Comparison of ENCODE assay signal across 1 cellular context in genomic region chr10:97498076-97498840, GRCh38.
TF ChIP-seq lines count a peak whose summit lies in the region.

A gene with protein sequence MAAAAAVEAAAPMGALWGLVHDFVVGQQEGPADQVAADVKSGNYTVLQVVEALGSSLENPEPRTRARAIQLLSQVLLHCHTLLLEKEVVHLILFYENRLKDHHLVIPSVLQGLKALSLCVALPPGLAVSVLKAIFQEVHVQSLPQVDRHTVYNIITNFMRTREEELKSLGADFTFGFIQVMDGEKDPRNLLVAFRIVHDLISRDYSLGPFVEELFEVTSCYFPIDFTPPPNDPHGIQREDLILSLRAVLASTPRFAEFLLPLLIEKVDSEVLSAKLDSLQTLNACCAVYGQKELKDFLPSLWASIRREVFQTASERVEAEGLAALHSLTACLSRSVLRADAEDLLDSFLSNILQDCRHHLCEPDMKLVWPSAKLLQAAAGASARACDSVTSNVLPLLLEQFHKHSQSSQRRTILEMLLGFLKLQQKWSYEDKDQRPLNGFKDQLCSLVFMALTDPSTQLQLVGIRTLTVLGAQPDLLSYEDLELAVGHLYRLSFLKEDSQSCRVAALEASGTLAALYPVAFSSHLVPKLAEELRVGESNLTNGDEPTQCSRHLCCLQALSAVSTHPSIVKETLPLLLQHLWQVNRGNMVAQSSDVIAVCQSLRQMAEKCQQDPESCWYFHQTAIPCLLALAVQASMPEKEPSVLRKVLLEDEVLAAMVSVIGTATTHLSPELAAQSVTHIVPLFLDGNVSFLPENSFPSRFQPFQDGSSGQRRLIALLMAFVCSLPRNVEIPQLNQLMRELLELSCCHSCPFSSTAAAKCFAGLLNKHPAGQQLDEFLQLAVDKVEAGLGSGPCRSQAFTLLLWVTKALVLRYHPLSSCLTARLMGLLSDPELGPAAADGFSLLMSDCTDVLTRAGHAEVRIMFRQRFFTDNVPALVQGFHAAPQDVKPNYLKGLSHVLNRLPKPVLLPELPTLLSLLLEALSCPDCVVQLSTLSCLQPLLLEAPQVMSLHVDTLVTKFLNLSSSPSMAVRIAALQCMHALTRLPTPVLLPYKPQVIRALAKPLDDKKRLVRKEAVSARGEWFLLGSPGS (minus strand): TSS chr10:97498422. CDS start chr10:97498384, 38 bp downstream.

TF ChIP-seq in K562, 482 proteins besides CTCF, POLR2A, EP300 and RAD21 (continued from another document and continues in another):
- TF ChIP-seq ZBTB2 (IDR thresholded peaks at IDR 0.05) (peak; percentile 84), CBFA2T2 (conservative IDR thresholded peaks at IDR 0.05) (peak; percentile 72), ZBTB9 (CRISPR knock-in tag; IDR thresholded peaks at IDR 0.05) (peak; percentile 54; the same call in 1 of the 2 replicates), POLR2B (IDR thresholded peaks at IDR 0.05; ENCODE audit: low read depth, partially characterized antibody) (peak; percentile 77), CBFA2T3 (IDR thresholded peaks at IDR 0.05) (no peak), NRF1 (conservative IDR thresholded peaks at IDR 0.05 in 1 of 2, IDR thresholded peaks at IDR 0.05 in 1 of 2) (peak; percentile 95 to 96), L3MBTL2 (IDR thresholded peaks at IDR 0.05) (peak; percentile 79; the same call in 1 of the 2 replicates), PRDM10 (IDR thresholded peaks at IDR 0.05; ENCODE audit: partially characterized antibody) (no peak), HDAC1 (IDR thresholded peaks at IDR 0.05) (peak in 1 of 2 experiments; percentile 49; a peak in 1 of 4 replicates), HMGN3 (IDR thresholded peaks at IDR 0.05; ENCODE audit: borderline replicate concordance, extremely low read depth, insufficient read length, low read depth, low read length) (peak; percentile 26), RFX7 (CRISPR knock-in tag; IDR thresholded peaks at IDR 0.05) (no peak), YBX1 (IDR thresholded peaks at IDR 0.05) (no peak), ZNF431 (CRISPR knock-in tag; IDR thresholded peaks at IDR 0.05) (peak; percentile 60; the same call in 1 of the 2 replicates), XRCC3 (IDR thresholded peaks at IDR 0.05) (no peak), ZNF561 (CRISPR knock-in tag; conservative IDR thresholded peaks at IDR 0.05) (no peak), KLF6 (CRISPR knock-in tag; IDR thresholded peaks at IDR 0.05; ENCODE audit: borderline replicate concordance) (no peak), TOE1 (IDR thresholded peaks at IDR 0.05; ENCODE audit: borderline replicate concordance) (peak; percentile 95), TOE1 (CRISPR knock-in tag; IDR thresholded peaks at IDR 0.05; ENCODE audit: borderline replicate concordance, low read depth) (no peak), MITF (IDR thresholded peaks at IDR 0.05) (0 out of 2 replicates have a peak, but pooled peaks have one; percentile 43), ARID3A (IDR thresholded peaks at IDR 0.05; ENCODE audit: borderline replicate concordance, low read depth, low read length) (no peak), ADNP (tag; IDR thresholded peaks at IDR 0.05) (no peak), HBP1 (CRISPR knock-in tag; IDR thresholded peaks at IDR 0.05) (peak; percentile 51; the same call in 1 of the 2 replicates), TBP (optimal IDR thresholded peaks at IDR 0.05; ENCODE audit: low read depth, low read length) (peak; percentile 69), MYNN (IDR thresholded peaks at IDR 0.05) (peak; percentile 37; the same call in 1 of the 2 replicates), MYNN (CRISPR knock-in tag; IDR thresholded peaks at IDR 0.05) (no peak), NFE2 (IDR thresholded peaks at IDR 0.05; ENCODE audit: low read depth) (no peak), KDM1A (IDR thresholded peaks at IDR 0.05) (no peak), TFAP4 (CRISPR knock-in tag; IDR thresholded peaks at IDR 0.05; ENCODE audit: borderline replicate concordance) (peak; percentile 58; the same call in 1 of the 2 replicates), CHD4 (IDR thresholded peaks at IDR 0.05; ENCODE audit: insufficient read depth, insufficient replicate concordance, low read depth, low read length, poor library complexity, severe bottlenecking) (no peak), TARDBP (IDR thresholded peaks at IDR 0.05) (no peak)
- TF ChIP-seq, protein P1, sequence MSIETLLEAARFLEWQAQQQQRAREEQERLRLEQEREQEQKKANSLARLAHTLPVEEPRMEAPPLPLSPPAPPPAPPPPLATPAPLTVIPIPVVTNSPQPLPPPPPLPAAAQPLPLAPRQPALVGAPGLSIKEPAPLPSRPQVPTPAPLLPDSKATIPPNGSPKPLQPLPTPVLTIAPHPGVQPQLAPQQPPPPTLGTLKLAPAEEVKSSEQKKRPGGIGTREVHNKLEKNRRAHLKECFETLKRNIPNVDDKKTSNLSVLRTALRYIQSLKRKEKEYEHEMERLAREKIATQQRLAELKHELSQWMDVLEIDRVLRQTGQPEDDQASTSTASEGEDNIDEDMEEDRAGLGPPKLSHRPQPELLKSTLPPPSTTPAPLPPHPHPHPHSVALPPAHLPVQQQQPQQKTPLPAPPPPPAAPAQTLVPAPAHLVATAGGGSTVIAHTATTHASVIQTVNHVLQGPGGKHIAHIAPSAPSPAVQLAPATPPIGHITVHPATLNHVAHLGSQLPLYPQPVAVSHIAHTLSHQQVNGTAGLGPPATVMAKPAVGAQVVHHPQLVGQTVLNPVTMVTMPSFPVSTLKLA (conservative IDR thresholded peaks at IDR 0.05) = peak; percentile 70 to 87
- TF ChIP-seq, protein P2, sequence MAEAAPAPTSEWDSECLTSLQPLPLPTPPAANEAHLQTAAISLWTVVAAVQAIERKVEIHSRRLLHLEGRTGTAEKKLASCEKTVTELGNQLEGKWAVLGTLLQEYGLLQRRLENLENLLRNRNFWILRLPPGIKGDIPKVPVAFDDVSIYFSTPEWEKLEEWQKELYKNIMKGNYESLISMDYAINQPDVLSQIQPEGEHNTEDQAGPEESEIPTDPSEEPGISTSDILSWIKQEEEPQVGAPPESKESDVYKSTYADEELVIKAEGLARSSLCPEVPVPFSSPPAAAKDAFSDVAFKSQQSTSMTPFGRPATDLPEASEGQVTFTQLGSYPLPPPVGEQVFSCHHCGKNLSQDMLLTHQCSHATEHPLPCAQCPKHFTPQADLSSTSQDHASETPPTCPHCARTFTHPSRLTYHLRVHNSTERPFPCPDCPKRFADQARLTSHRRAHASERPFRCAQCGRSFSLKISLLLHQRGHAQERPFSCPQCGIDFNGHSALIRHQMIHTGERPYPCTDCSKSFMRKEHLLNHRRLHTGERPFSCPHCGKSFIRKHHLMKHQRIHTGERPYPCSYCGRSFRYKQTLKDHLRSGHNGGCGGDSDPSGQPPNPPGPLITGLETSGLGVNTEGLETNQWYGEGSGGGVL (CRISPR knock-in tag; IDR thresholded peaks at IDR 0.05) = no peak
- TF ChIP-seq, protein P3, sequence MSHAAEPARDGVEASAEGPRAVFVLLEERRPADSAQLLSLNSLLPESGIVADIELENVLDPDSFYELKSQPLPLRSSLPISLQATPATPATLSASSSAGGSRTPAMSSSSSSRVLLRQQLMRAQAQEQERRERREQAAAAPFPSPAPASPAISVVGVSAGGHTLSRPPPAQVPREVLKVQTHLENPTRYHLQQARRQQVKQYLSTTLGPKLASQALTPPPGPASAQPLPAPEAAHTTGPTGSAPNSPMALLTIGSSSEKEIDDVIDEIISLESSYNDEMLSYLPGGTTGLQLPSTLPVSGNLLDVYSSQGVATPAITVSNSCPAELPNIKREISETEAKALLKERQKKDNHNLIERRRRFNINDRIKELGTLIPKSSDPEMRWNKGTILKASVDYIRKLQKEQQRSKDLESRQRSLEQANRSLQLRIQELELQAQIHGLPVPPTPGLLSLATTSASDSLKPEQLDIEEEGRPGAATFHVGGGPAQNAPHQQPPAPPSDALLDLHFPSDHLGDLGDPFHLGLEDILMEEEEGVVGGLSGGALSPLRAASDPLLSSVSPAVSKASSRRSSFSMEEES (CRISPR knock-in tag; IDR thresholded peaks at IDR 0.05) = peak; percentile 96
